Comparison of ENCODE assay signal across 24 cellular contexts in genomic region chr3:47134311-47134710, GRCh38. TPM values are rescaled to one million over a fixed set of nuclear protein-coding genes. Genes with fewer than 3 reads are reported as not detected.
DNase-seq lines count a peak whose midpoint lies in the region; ATAC-seq and TF ChIP-seq lines count a peak whose summit lies in the region.
"Had no signal": no experiment of that assay in that cellular context is flagged by ENCODE, and none has a peak within 500 bp of the region (broad histone marks: within the 10 kb centered on the region; RNA-seq: fewer than 3 reads in every experiment).

No MANE protein-coding gene starts in this region.

- peak overlapping the region; percentile 25 to 50 for H3K27ac Mint-ChIP-seq in natural killer cell
- peak overlapping the region in 1 of 2 donors; percentile 8 for H3K27ac Mint-ChIP-seq in natural killer cell treated with Interleukin-12 subunit alpha and Interleukin-12 subunit beta and Interleukin-15 and Interleukin-18, amount 100 ng/mL, for 72 hours
- H3K27ac Mint-ChIP-seq in stimulated activated effector memory CD8-positive, alpha-beta T cell treated with anti-CD3 and anti-CD28 coated beads, Interleukin-12 subunit alpha, Interleukin-12 subunit beta, amount 100 ng/mL, for 72 hours: peak overlapping the region; percentile 15

- DNase-seq in natural killer cell (no peak), left lobe of liver (ENCODE audit: low spot score) (no peak), T-helper 2 cell (no peak)
- DNase-seq in natural killer cell treated with Interleukin-12 subunit alpha and Interleukin-12 subunit beta and Interleukin-15 and Interleukin-18, amount 100 ng/mL, for 72 hours (ENCODE audit: low spot score): no peak
- DNase-seq in stimulated activated effector memory CD8-positive, alpha-beta T cell treated with anti-CD3 and anti-CD28 coated beads, Interleukin-12 subunit alpha, Interleukin-12 subunit beta, amount 100 ng/mL, for 72 hours (ENCODE audit: low spot score in 2 of 2): no peak
- DNase-seq: DMS153, DND-41, GM23248, IMR-90, NCI-H1092, NCI-H1417 treated with DMSO at 0.1 percent for 48 hours, NCI-H1694 treated with DMSO at 0.1 percent for 48 hours, NCI-H2081, NCI-H2227 treated with DMSO at 0.1 percent for 48 hours, NCI-H69, Peyer's patch, SIG-M5 had no signal

- H3K27me3 Mint-ChIP-seq in natural killer cell (ENCODE audit: low read depth in 2 of 2): no peaks in the 10 kb centered on the region
- no peaks in the 10 kb centered on the region for H3K27me3 Mint-ChIP-seq in natural killer cell treated with Interleukin-12 subunit alpha and Interleukin-12 subunit beta and Interleukin-15 and Interleukin-18, amount 100 ng/mL, for 72 hours

- no peak overlapping the region for H3K4me3 ChIP-seq in HEK293 (ENCODE audit: low read depth, low read length)
- H3K4me3 ChIP-seq: GM23248, HAP-1, Peyer's patch, SK-N-MC had no signal

- H3K27ac ChIP-seq in HEK293 (ENCODE audit: extremely low read depth, low read depth, low read length): no peak overlapping the region
- H3K27ac ChIP-seq: C4-2B, GM23248, KMS-11, Peyer's patch, SK-N-MC had no signal

- no peaks in the 10 kb centered on the region for H3K9me3 ChIP-seq in HEK293 (ENCODE audit: control insufficient read depth, insufficient read depth, low read depth, low read length)
- H3K9me3 ChIP-seq: HAP-1, Peyer's patch had no signal

- H3K4me1 ChIP-seq in HEK293 (ENCODE audit: control insufficient read depth, insufficient read depth, low read length): no peaks in the 10 kb centered on the region

- no peaks in the 10 kb centered on the region for H3K36me3 Mint-ChIP-seq in natural killer cell
- H3K36me3 Mint-ChIP-seq in natural killer cell treated with Interleukin-12 subunit alpha and Interleukin-12 subunit beta and Interleukin-15 and Interleukin-18, amount 100 ng/mL, for 72 hours: no peaks in the 10 kb centered on the region
- no peaks in the 10 kb centered on the region for H3K36me3 Mint-ChIP-seq in stimulated activated effector memory CD8-positive, alpha-beta T cell treated with anti-CD3 and anti-CD28 coated beads, Interleukin-12 subunit alpha, Interleukin-12 subunit beta, amount 100 ng/mL, for 72 hours

- POLR2A ChIA-PET in HEK293 (lab: Yijun Ruan, JAX): no interaction called here

- peaks cover 47 to 56% of the 10 kb centered on the region in 2 donors for H3K4me1 Mint-ChIP-seq in natural killer cell
- peaks cover 44 to 52% of the 10 kb centered on the region in 2 donors for H3K4me1 Mint-ChIP-seq in natural killer cell treated with Interleukin-12 subunit alpha and Interleukin-12 subunit beta and Interleukin-15 and Interleukin-18, amount 100 ng/mL, for 72 hours (ENCODE audit: low read depth in 2 of 2)
- peaks cover 45% of the 10 kb centered on the region for H3K4me1 Mint-ChIP-seq in stimulated activated effector memory CD8-positive, alpha-beta T cell treated with anti-CD3 and anti-CD28 coated beads, Interleukin-12 subunit alpha, Interleukin-12 subunit beta, amount 100 ng/mL, for 72 hours

- no peak for ATAC-seq in natural killer cell
- ATAC-seq in natural killer cell treated with Interleukin-12 subunit alpha and Interleukin-12 subunit beta and Interleukin-15 and Interleukin-18, amount 100 ng/mL, for 72 hours: no peak
- peak; percentile 72 for ATAC-seq in left lobe of liver
- ATAC-seq in stimulated activated effector memory CD8-positive, alpha-beta T cell treated with anti-CD3 and anti-CD28 coated beads, Interleukin-12 subunit alpha, Interleukin-12 subunit beta, amount 100 ng/mL, for 72 hours: no peak
- ATAC-seq in GM21515 (IDR thresholded peaks at IDR 0.05; ENCODE audit: unreplicated experiment): no peak
- no peak for ATAC-seq in GM19324 (IDR thresholded peaks at IDR 0.05; ENCODE audit: low FRiP score, unreplicated experiment)

- intact Hi-C loops in natural killer cell (cut with micrococcal nuclease): no loop called here

- TF ChIP-seq CTCF in natural killer cell (IDR thresholded peaks at IDR 0.05) (no peak), HEK293 (tag by site-specific recombination; IDR thresholded peaks at IDR 0.05) (no peak)

- H3K36me3 ChIP-seq in HEK293 (ENCODE audit: control insufficient read depth in 2 of 2, insufficient read depth in 1 of 2, low read length in 2 of 2): no peaks in the 10 kb centered on the region
- H3K36me3 ChIP-seq: HAP-1, Peyer's patch had no signal

- no peak overlapping the region for H3K4me3 Mint-ChIP-seq in natural killer cell
- H3K4me3 Mint-ChIP-seq in natural killer cell treated with Interleukin-12 subunit alpha and Interleukin-12 subunit beta and Interleukin-15 and Interleukin-18, amount 100 ng/mL, for 72 hours: no peak overlapping the region
- no peak overlapping the region for H3K4me3 Mint-ChIP-seq in stimulated activated effector memory CD8-positive, alpha-beta T cell treated with anti-CD3 and anti-CD28 coated beads, Interleukin-12 subunit alpha, Interleukin-12 subunit beta, amount 100 ng/mL, for 72 hours

- CTCF ChIA-PET in HEK293 (lab: Yijun Ruan, JAX): interaction anchor here (0.6 kb wide), 1 partner anchor 140 kb away, joined by 4 read pairs; no protein-coding TSS in a partner anchor

- no peaks in the 10 kb centered on the region for H3K9me3 Mint-ChIP-seq in natural killer cell
- no peaks in the 10 kb centered on the region for H3K9me3 Mint-ChIP-seq in natural killer cell treated with Interleukin-12 subunit alpha and Interleukin-12 subunit beta and Interleukin-15 and Interleukin-18, amount 100 ng/mL, for 72 hours
- H3K9me3 Mint-ChIP-seq in stimulated activated effector memory CD8-positive, alpha-beta T cell treated with anti-CD3 and anti-CD28 coated beads, Interleukin-12 subunit alpha, Interleukin-12 subunit beta, amount 100 ng/mL, for 72 hours: no peaks in the 10 kb centered on the region

TF ChIP-seq in HEK293, 187 proteins besides CTCF, POLR2A, EP300 and RAD21:
- no peak for TF ChIP-seq PATZ1 (tag by site-specific recombination; IDR thresholded peaks at IDR 0.05)
- TF ChIP-seq, protein P1, sequence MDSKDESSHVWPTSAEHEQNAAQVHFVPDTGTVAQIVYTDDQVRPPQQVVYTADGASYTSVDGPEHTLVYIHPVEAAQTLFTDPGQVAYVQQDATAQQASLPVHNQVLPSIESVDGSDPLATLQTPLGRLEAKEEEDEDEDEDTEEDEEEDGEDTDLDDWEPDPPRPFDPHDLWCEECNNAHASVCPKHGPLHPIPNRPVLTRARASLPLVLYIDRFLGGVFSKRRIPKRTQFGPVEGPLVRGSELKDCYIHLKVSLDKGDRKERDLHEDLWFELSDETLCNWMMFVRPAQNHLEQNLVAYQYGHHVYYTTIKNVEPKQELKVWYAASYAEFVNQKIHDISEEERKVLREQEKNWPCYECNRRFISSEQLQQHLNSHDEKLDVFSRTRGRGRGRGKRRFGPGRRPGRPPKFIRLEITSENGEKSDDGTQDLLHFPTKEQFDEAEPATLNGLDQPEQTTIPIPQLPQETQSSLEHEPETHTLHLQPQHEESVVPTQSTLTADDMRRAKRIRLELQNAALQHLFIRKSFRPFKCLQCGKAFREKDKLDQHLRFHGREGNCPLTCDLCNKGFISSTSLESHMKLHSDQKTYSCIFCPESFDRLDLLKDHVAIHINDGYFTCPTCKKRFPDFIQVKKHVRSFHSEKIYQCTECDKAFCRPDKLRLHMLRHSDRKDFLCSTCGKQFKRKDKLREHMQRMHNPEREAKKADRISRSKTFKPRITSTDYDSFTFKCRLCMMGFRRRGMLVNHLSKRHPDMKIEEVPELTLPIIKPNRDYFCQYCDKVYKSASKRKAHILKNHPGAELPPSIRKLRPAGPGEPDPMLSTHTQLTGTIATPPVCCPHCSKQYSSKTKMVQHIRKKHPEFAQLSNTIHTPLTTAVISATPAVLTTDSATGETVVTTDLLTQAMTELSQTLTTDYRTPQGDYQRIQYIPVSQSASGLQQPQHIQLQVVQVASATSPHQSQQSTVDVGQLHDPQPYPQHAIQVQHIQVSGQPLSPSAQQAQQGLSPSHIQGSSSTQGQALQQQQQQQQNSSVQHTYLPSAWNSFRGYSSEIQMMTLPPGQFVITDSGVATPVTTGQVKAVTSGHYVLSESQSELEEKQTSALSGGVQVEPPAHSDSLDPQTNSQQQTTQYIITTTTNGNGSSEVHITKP (tag by site-specific recombination; IDR thresholded peaks at IDR 0.05): peak; percentile 41; the same call in 1 of the 2 replicates
TF ChIP-seq in HEK293: peak in this region for 1.

RNA-seq across cellular contexts. Expression of gene SETD2, which starts 29.6 kb away (rescaled TPM):
- total RNA-seq in natural killer cell (100 to 1,000 TPM in 1 of 3 donors, 10 to 100 TPM in 2; 86.5 to 104 (median 95.9) TPM), left lobe of liver (21.5 TPM)
- 10 to 100 TPM; 40.8 to 48.3 TPM for total RNA-seq in natural killer cell treated with Interleukin-12 subunit alpha and Interleukin-12 subunit beta and Interleukin-15 and Interleukin-18, amount 100 ng/mL, for 72 hours
